ENCODE assay signal across 28 cellular contexts in genomic region chr6:72238021-72238420, GRCh38.
"Had no signal": no experiment of that assay in that cellular context is flagged by ENCODE, and none has a peak within 500 bp of the region (broad histone marks: within the 10 kb centered on the region; RNA-seq: fewer than 3 reads in every experiment).

No MANE protein-coding gene starts in this region.

- H3K4me3 ChIP-seq: ascending aorta, breast epithelium, cardiac muscle cell, colonic mucosa, esophagus muscularis mucosa had no signal

- H3K36me3 ChIP-seq: ascending aorta, breast epithelium, cardiac muscle cell, colonic mucosa, esophagus muscularis mucosa had no signal

- H3K36me3 Mint-ChIP-seq: activated naive CD4-positive, alpha-beta T cell treated with anti-CD3 and anti-CD28 coated beads, Interleukin-2, amount 10 ng/mL, durations not matched to agents 7 days and 5 days; activated naive CD4-positive, alpha-beta T cell treated with anti-CD3 and anti-CD28 coated beads, Interleukin-2, amount 50 U/mL, for 72 hours; activated naive CD8-positive, alpha-beta T cell treated with anti-CD3 and anti-CD28 coated beads, Interleukin-2, amount 10 ng/mL, durations not matched to agents 7 days and 5 days; brain had no signal

- H3K27me3 ChIP-seq: ascending aorta, breast epithelium, cardiac muscle cell, colonic mucosa, esophagus muscularis mucosa had no signal

- H3K4me1 Mint-ChIP-seq: activated CD4-positive, alpha-beta memory T cell treated with anti-CD3 and anti-CD28 coated beads, Interleukin-2, amount 10 ng/mL, durations not matched to agents 7 days and 5 days; activated CD4-positive, alpha-beta T cell treated with anti-CD3 and anti-CD28 coated beads for 36 hours; activated CD4-positive, alpha-beta T cell treated with anti-CD3 and anti-CD28 coated beads, Interleukin-2, amount 10 ng/mL, durations not matched to agents 24 days and 14 days; activated naive CD4-positive, alpha-beta T cell treated with anti-CD3 and anti-CD28 coated beads, Interleukin-2, amount 10 ng/mL, durations not matched to agents 7 days and 5 days; activated naive CD8-positive, alpha-beta T cell treated with anti-CD3 and anti-CD28 coated beads, Interleukin-2, amount 10 ng/mL, durations not matched to agents 7 days and 5 days; brain; endodermal cell had no signal

- H3K27me3 Mint-ChIP-seq: activated CD4-positive, alpha-beta memory T cell treated with anti-CD3 and anti-CD28 coated beads, Interleukin-2, amount 10 ng/mL, durations not matched to agents 7 days and 5 days; activated CD4-positive, alpha-beta T cell treated with anti-CD3 and anti-CD28 coated beads for 36 hours; activated CD4-positive, alpha-beta T cell treated with anti-CD3 and anti-CD28 coated beads, Interleukin-2, amount 10 ng/mL, durations not matched to agents 24 days and 14 days; activated naive CD4-positive, alpha-beta T cell treated with anti-CD3 and anti-CD28 coated beads, Interleukin-2, amount 10 ng/mL, durations not matched to agents 7 days and 5 days; activated naive CD8-positive, alpha-beta T cell treated with anti-CD3 and anti-CD28 coated beads, Interleukin-2, amount 10 ng/mL, durations not matched to agents 7 days and 5 days; activated T-cell treated with anti-CD3 and anti-CD28 coated beads, Interleukin-2, amount 50 U/mL, for 24 hours; brain had no signal

- H3K9me3 ChIP-seq: ascending aorta, breast epithelium, colonic mucosa, esophagus muscularis mucosa had no signal

- ATAC-seq: activated CD4-positive, alpha-beta T cell treated with anti-CD3 and anti-CD28 coated beads for 36 hours; activated naive CD4-positive, alpha-beta T cell treated with anti-CD3 and anti-CD28 coated beads, Interleukin-2, amount 50 U/mL, for 72 hours; activated T-cell treated with anti-CD3 and anti-CD28 coated beads, Interleukin-2, amount 50 U/mL, for 72 hours had no signal

- H3K4me3 Mint-ChIP-seq: activated CD4-positive, alpha-beta memory T cell treated with anti-CD3 and anti-CD28 coated beads, Interleukin-2, amount 10 ng/mL, durations not matched to agents 7 days and 5 days; activated CD4-positive, alpha-beta T cell treated with anti-CD3 and anti-CD28 coated beads for 36 hours; activated CD4-positive, alpha-beta T cell treated with anti-CD3 and anti-CD28 coated beads, Interleukin-2, amount 10 ng/mL, durations not matched to agents 24 days and 14 days; activated naive CD4-positive, alpha-beta T cell treated with anti-CD3 and anti-CD28 coated beads, Interleukin-2, amount 10 ng/mL, durations not matched to agents 7 days and 5 days; activated naive CD8-positive, alpha-beta T cell treated with anti-CD3 and anti-CD28 coated beads, Interleukin-2, amount 10 ng/mL, durations not matched to agents 7 days and 5 days; activated T-cell treated with anti-CD3 and anti-CD28 coated beads, Interleukin-2, amount 50 U/mL, for 24 hours; activated T-cell treated with anti-CD3 and anti-CD28 coated beads, Interleukin-2, amount 50 U/mL, for 72 hours; brain; endodermal cell had no signal

- H3K4me1 ChIP-seq: ascending aorta, breast epithelium, colonic mucosa, esophagus muscularis mucosa had no signal

- DNase-seq: activated CD4-positive, alpha-beta memory T cell treated with anti-CD3 and anti-CD28 coated beads, Interleukin-2, amount 10 ng/mL, durations not matched to agents 7 days and 5 days; activated CD4-positive, alpha-beta T cell treated with anti-CD3 and anti-CD28 coated beads for 36 hours; activated CD4-positive, alpha-beta T cell treated with anti-CD3 and anti-CD28 coated beads, Interleukin-2, amount 10 ng/mL, durations not matched to agents 24 days and 14 days; activated CD4-positive, CD25-positive, alpha-beta regulatory T cell; activated CD4-positive, CD25-positive, alpha-beta regulatory T cell treated with anti-CD3 and anti-CD28 coated beads, Interleukin-2, amount 50 U/mL, for 72 hours; activated CD8-positive, alpha-beta memory T cell treated with anti-CD3 and anti-CD28 coated beads, Interleukin-2, amount 50 U/mL, for 48 hours; activated gamma-delta T cell; activated naive CD4-positive, alpha-beta T cell; activated naive CD4-positive, alpha-beta T cell treated with anti-CD3 and anti-CD28 coated beads, Interleukin-2, amount 10 ng/mL, durations not matched to agents 7 days and 5 days; activated naive CD8-positive, alpha-beta T cell treated with anti-CD3 and anti-CD28 coated beads, Interleukin-2, amount 10 ng/mL, durations not matched to agents 7 days and 5 days; activated T-cell treated with anti-CD3 and anti-CD28 coated beads for 4 hours; activated T-cell treated with anti-CD3 and anti-CD28 coated beads, Interleukin-2, amount 50 U/mL, for 24 hours; activated T-cell treated with anti-CD3 and anti-CD28 coated beads, Interleukin-2, amount 50 U/mL, for 72 hours; central memory CD4-positive, alpha-beta T cell; cerebellar nuclear complex; colonic mucosa; effector CD8-positive, alpha-beta T cell; endodermal cell; foreskin melanocyte; head of caudate nucleus; T-helper 1 cell; T-helper 2 cell had no signal

- H3K27ac ChIP-seq: ascending aorta, breast epithelium, cardiac muscle cell, colonic mucosa, esophagus muscularis mucosa had no signal

- H3K27ac Mint-ChIP-seq: activated CD4-positive, alpha-beta memory T cell treated with anti-CD3 and anti-CD28 coated beads, Interleukin-2, amount 10 ng/mL, durations not matched to agents 7 days and 5 days; activated CD4-positive, alpha-beta T cell treated with anti-CD3 and anti-CD28 coated beads for 36 hours; activated CD4-positive, alpha-beta T cell treated with anti-CD3 and anti-CD28 coated beads, Interleukin-2, amount 10 ng/mL, durations not matched to agents 24 days and 14 days; activated naive CD4-positive, alpha-beta T cell treated with anti-CD3 and anti-CD28 coated beads, Interleukin-2, amount 10 ng/mL, durations not matched to agents 7 days and 5 days; activated naive CD4-positive, alpha-beta T cell treated with anti-CD3 and anti-CD28 coated beads, Interleukin-2, amount 50 U/mL, for 72 hours; activated naive CD8-positive, alpha-beta T cell treated with anti-CD3 and anti-CD28 coated beads, Interleukin-2, amount 10 ng/mL, durations not matched to agents 7 days and 5 days; activated T-cell treated with anti-CD3 and anti-CD28 coated beads, Interleukin-2, amount 50 U/mL, for 24 hours; activated T-cell treated with anti-CD3 and anti-CD28 coated beads, Interleukin-2, amount 50 U/mL, for 72 hours; brain; endodermal cell had no signal
